In genomic region chr7:46028246-46028645, GRCh38 we compare ENCODE assay signal across 20 cellular contexts.
"Had no signal": no experiment of that assay in that cellular context is flagged by ENCODE, and none has a peak within 500 bp of the region (broad histone marks: within the 10 kb centered on the region; RNA-seq: fewer than 3 reads in every experiment).

No MANE protein-coding gene starts in this region.

- H3K27ac ChIP-seq: SJSA1, SK-N-MC had no signal

- DNase-seq: KBM-7, NCI-H1092, NCI-H1105 treated with DMSO at 0.1 percent for 48 hours, NCI-H1417 treated with DMSO at 0.1 percent for 48 hours, NCI-H146, NCI-H1694 treated with DMSO at 0.1 percent for 48 hours, NCI-H1930, NCI-H2081, NCI-H2107, NCI-H2227 treated with DMSO at 0.1 percent for 48 hours, NCI-H446, NCI-H510A, NCI-H524 treated with DMSO at 0.1 percent for 48 hours, NCI-H69, NCI-H774, Right ventricle myocardium superior, SIG-M5, SW 1271 had no signal

- H3K4me3 ChIP-seq: SJSA1, SK-N-MC had no signal

- H3K9me3 ChIP-seq: SJSA1 had no signal

- H3K36me3 ChIP-seq: SJSA1 had no signal

- H3K27me3 ChIP-seq: SJSA1 had no signal
